In the genomic region with DNA sequence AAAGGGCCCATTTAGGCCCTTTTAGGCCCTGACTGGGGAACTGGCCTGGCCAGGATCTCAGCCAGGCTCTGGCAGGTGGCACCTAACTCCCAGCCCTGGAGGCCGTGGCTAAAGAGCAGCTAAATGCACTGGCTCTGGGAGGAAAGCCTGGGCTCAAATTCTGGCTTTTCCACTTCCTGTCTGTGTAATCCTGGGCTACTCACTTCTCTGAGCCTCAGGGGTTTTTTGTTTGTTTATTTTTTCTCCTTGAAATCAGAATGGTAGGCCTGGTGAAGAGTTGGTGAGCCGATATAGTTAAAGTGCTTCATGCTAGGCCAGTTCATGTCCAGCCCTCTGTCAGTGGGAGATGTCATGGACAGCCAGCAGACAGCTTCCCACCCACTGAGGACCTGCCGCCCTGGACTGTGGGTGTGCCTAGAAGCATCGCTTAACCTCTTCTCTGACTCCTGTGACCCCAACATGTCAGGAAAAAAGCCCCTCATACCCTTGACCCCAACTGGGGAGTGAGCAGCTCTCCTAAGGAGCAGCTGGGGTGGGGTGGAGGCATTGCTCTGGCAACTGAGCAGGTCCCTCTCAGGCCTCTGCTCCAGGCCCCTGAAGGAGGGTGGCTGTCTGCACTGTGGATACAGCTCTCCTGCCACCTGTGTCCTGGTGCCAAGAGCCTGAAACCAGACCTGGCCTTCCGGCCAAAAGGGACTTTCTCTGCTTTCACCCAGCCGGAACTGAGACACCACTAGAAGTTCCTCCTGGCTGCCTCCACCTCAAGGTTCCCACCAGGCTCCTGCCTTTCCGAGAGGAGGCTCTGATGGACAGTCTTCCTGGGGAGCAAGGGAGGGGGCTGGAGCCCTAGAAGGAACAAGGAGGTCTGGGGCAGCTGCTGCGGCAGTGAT, we compare ENCODE assay signal across 1 cellular context.
TF ChIP-seq lines count a peak whose summit lies in the region.

No MANE protein-coding gene starts in this region.

TF ChIP-seq in GM12878, 131 proteins besides CTCF, POLR2A, EP300 and RAD21:
- TF ChIP-seq NR2F1 (conservative IDR thresholded peaks at IDR 0.05) (peak; percentile 55), BRCA1 (IDR thresholded peaks at IDR 0.05; ENCODE audit: low read depth, low read length) (no peak), PAX5 (IDR thresholded peaks at IDR 0.05; ENCODE audit: borderline replicate concordance, low read depth, low read length) (peak; percentile 15; the same call in 1 of the 2 replicates), ZNF274 (IDR thresholded peaks at IDR 0.05; ENCODE audit: insufficient read depth, insufficient read length) (no peak), RUNX3 (IDR thresholded peaks at IDR 0.05; ENCODE audit: low read length) (peak; percentile 14; the same call in 1 of the 2 replicates), HDGF (IDR thresholded peaks at IDR 0.05) (no peak), JUNB (IDR thresholded peaks at IDR 0.05) (no peak), NR2C2 (IDR thresholded peaks at IDR 0.05; ENCODE audit: borderline replicate concordance, control insufficient read depth, insufficient read length, low read depth) (no peak), BCL11A (IDR thresholded peaks at IDR 0.05; ENCODE audit: low read depth, low read length) (no peak), KLF5 (IDR thresholded peaks at IDR 0.05; ENCODE audit: partially characterized antibody) (no peak), CEBPB (IDR thresholded peaks at IDR 0.05; ENCODE audit: borderline replicate concordance in 1 of 2, low read depth in 2 of 2, low read length in 2 of 2) (no peak), MEF2B (IDR thresholded peaks at IDR 0.05; ENCODE audit: partially characterized antibody, poor library complexity, severe bottlenecking) (no peak), TCF3 (IDR thresholded peaks at IDR 0.05; ENCODE audit: borderline replicate concordance, insufficient read depth, low read depth, low read length) (no peak), ZNF622 (IDR thresholded peaks at IDR 0.05) (no peak), PAX8 (IDR thresholded peaks at IDR 0.05) (no peak), IKZF1 (conservative IDR thresholded peaks at IDR 0.05) (peak; percentile 58), POLR2AphosphoS2 (IDR thresholded peaks at IDR 0.05; ENCODE audit: low read depth, low read length) (no peak), POLR2AphosphoS5 (IDR thresholded peaks at IDR 0.05; ENCODE audit: low read length) (no peak; the same call in 1 of the 2 replicates), TARDBP (IDR thresholded peaks at IDR 0.05; ENCODE audit: borderline replicate concordance) (no peak)
- TF ChIP-seq, protein P1, sequence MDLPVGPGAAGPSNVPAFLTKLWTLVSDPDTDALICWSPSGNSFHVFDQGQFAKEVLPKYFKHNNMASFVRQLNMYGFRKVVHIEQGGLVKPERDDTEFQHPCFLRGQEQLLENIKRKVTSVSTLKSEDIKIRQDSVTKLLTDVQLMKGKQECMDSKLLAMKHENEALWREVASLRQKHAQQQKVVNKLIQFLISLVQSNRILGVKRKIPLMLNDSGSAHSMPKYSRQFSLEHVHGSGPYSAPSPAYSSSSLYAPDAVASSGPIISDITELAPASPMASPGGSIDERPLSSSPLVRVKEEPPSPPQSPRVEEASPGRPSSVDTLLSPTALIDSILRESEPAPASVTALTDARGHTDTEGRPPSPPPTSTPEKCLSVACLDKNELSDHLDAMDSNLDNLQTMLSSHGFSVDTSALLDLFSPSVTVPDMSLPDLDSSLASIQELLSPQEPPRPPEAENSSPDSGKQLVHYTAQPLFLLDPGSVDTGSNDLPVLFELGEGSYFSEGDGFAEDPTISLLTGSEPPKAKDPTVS (IDR thresholded peaks at IDR 0.05; ENCODE audit: low read depth, low read length), result no peak
- TF ChIP-seq, protein P2, sequence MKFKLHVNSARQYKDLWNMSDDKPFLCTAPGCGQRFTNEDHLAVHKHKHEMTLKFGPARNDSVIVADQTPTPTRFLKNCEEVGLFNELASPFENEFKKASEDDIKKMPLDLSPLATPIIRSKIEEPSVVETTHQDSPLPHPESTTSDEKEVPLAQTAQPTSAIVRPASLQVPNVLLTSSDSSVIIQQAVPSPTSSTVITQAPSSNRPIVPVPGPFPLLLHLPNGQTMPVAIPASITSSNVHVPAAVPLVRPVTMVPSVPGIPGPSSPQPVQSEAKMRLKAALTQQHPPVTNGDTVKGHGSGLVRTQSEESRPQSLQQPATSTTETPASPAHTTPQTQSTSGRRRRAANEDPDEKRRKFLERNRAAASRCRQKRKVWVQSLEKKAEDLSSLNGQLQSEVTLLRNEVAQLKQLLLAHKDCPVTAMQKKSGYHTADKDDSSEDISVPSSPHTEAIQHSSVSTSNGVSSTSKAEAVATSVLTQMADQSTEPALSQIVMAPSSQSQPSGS (IDR thresholded peaks at IDR 0.05; ENCODE audit: low read length), result no peak
- TF ChIP-seq, protein P3, sequence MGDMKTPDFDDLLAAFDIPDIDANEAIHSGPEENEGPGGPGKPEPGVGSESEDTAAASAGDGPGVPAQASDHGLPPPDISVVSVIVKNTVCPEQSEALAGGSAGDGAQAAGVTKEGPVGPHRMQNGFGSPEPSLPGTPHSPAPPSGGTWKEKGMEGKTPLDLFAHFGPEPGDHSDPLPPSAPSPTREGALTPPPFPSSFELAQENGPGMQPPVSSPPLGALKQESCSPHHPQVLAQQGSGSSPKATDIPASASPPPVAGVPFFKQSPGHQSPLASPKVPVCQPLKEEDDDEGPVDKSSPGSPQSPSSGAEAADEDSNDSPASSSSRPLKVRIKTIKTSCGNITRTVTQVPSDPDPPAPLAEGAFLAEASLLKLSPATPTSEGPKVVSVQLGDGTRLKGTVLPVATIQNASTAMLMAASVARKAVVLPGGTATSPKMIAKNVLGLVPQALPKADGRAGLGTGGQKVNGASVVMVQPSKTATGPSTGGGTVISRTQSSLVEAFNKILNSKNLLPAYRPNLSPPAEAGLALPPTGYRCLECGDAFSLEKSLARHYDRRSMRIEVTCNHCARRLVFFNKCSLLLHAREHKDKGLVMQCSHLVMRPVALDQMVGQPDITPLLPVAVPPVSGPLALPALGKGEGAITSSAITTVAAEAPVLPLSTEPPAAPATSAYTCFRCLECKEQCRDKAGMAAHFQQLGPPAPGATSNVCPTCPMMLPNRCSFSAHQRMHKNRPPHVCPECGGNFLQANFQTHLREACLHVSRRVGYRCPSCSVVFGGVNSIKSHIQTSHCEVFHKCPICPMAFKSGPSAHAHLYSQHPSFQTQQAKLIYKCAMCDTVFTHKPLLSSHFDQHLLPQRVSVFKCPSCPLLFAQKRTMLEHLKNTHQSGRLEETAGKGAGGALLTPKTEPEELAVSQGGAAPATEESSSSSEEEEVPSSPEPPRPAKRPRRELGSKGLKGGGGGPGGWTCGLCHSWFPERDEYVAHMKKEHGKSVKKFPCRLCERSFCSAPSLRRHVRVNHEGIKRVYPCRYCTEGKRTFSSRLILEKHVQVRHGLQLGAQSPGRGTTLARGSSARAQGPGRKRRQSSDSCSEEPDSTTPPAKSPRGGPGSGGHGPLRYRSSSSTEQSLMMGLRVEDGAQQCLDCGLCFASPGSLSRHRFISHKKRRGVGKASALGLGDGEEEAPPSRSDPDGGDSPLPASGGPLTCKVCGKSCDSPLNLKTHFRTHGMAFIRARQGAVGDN (IDR thresholded peaks at IDR 0.05), result no peak
- TF ChIP-seq, protein P4, sequence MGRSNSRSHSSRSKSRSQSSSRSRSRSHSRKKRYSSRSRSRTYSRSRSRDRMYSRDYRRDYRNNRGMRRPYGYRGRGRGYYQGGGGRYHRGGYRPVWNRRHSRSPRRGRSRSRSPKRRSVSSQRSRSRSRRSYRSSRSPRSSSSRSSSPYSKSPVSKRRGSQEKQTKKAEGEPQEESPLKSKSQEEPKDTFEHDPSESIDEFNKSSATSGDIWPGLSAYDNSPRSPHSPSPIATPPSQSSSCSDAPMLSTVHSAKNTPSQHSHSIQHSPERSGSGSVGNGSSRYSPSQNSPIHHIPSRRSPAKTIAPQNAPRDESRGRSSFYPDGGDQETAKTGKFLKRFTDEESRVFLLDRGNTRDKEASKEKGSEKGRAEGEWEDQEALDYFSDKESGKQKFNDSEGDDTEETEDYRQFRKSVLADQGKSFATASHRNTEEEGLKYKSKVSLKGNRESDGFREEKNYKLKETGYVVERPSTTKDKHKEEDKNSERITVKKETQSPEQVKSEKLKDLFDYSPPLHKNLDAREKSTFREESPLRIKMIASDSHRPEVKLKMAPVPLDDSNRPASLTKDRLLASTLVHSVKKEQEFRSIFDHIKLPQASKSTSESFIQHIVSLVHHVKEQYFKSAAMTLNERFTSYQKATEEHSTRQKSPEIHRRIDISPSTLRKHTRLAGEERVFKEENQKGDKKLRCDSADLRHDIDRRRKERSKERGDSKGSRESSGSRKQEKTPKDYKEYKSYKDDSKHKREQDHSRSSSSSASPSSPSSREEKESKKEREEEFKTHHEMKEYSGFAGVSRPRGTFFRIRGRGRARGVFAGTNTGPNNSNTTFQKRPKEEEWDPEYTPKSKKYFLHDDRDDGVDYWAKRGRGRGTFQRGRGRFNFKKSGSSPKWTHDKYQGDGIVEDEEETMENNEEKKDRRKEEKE (IDR thresholded peaks at IDR 0.05), result no peak
TF ChIP-seq in GM12878: peak in this region for 4.
